34 cellular contexts compared by ENCODE assay signal in genomic region chr10:42479057-42479456, GRCh38.
"Had no signal": no experiment of that assay in that cellular context is flagged by ENCODE, and none has a peak within 500 bp of the region (broad histone marks: within the 10 kb centered on the region; RNA-seq: fewer than 3 reads in every experiment).

No MANE protein-coding gene starts in this region.

- H3K27ac Mint-ChIP-seq: activated B cell treated with CpG ODN at 0.5 μM for 24 hours; activated CD4-positive, alpha-beta memory T cell treated with anti-CD3 and anti-CD28 coated beads for 36 hours; activated CD4-positive, alpha-beta T cell treated with anti-CD3 and anti-CD28 coated beads, Interleukin-2, amount 10 ng/mL, durations not matched to agents 24 days and 14 days; activated CD8-positive, alpha-beta memory T cell treated with anti-CD3 and anti-CD28 coated beads, Interleukin-2, amount 10 ng/mL, durations not matched to agents 7 days and 5 days; activated CD8-positive, alpha-beta T cell treated with anti-CD3 and anti-CD28 coated beads for 36 hours; activated naive CD4-positive, alpha-beta T cell treated with anti-CD3 and anti-CD28 coated beads, Interleukin-2, amount 10 ng/mL, durations not matched to agents 7 days and 5 days; activated naive CD4-positive, alpha-beta T cell treated with anti-CD3 and anti-CD28 coated beads, Interleukin-2, amount 50 U/mL, for 24 hours; activated naive CD8-positive, alpha-beta T cell; activated naive CD8-positive, alpha-beta T cell treated with anti-CD3 and anti-CD28 coated beads, Interleukin-2, amount 10 ng/mL, durations not matched to agents 7 days and 5 days; activated naive CD8-positive, alpha-beta T cell treated with anti-CD3 and anti-CD28 coated beads, Interleukin-2, amount 50 U/mL, for 24 hours; activated T-cell treated with anti-CD3 and anti-CD28 coated beads, Interleukin-2, amount 50 U/mL, for 24 hours; activated T-helper 2 cell treated with anti-CD3 and anti-CD28 coated beads, Interferon-gamma antibody, Interleukin-2, Interleukin-4, amounts not matched to agents 10 μg/mL and 5 μg/mL and 100 μg/mL, durations not matched to agents 14 hours and 24 hours and 36 hours; T-helper 1 cell treated with Interleukin-12 subunit alpha and Interleukin-12 subunit beta and Interleukin-4 antibody, amounts not matched to agents 30 μg/mL and 1 μg/mL, for 36 hours; T-helper 2 cell treated with Interferon-gamma antibody and Interleukin-4, amounts not matched to agents 5 μg/mL and 100 μg/mL, for 36 hours had no signal

- H3K9me3 ChIP-seq: body of pancreas, breast epithelium had no signal

- DNase-seq: activated B cell treated with CpG ODN at 0.5 μM for 24 hours; activated CD4-positive, alpha-beta memory T cell treated with anti-CD3 and anti-CD28 coated beads for 36 hours; activated CD4-positive, alpha-beta T cell treated with anti-CD3 and anti-CD28 coated beads for 4 hours; activated CD4-positive, alpha-beta T cell treated with anti-CD3 and anti-CD28 coated beads, Interleukin-2, amount 10 ng/mL, durations not matched to agents 24 days and 14 days; activated CD4-positive, alpha-beta T cell treated with anti-CD3 and anti-CD28 coated beads, Interleukin-2, amount 50 U/mL, for 1 hour; activated CD4-positive, alpha-beta T cell treated with anti-CD3 and anti-CD28 coated beads, Interleukin-2, amount 50 U/mL, for 4 hours; activated CD4-positive, CD25-positive, alpha-beta regulatory T cell treated with anti-CD3 and anti-CD28 coated beads, Interleukin-2, amount 50 U/mL, for 72 hours; activated CD8-positive, alpha-beta memory T cell treated with anti-CD3 and anti-CD28 coated beads, Interleukin-2, amount 10 ng/mL, durations not matched to agents 7 days and 5 days; activated CD8-positive, alpha-beta memory T cell treated with anti-CD3 and anti-CD28 coated beads, Interleukin-2, amount 50 U/mL, for 48 hours; activated CD8-positive, alpha-beta T cell treated with anti-CD3 and anti-CD28 coated beads for 36 hours; activated effector memory CD4-positive, alpha-beta T cell treated with Interleukin-2 at 50 U/mL for 16 hours; activated gamma-delta T cell; activated naive CD4-positive, alpha-beta T cell treated with anti-CD3 and anti-CD28 coated beads, Interleukin-2, amount 10 ng/mL, durations not matched to agents 7 days and 5 days; activated naive CD4-positive, alpha-beta T cell treated with Interleukin-2 at 50 U/mL for 16 hours; activated naive CD8-positive, alpha-beta T cell treated with anti-CD3 and anti-CD28 coated beads, Interleukin-2, amount 10 ng/mL, durations not matched to agents 7 days and 5 days; activated naive CD8-positive, alpha-beta T cell treated with anti-CD3 and anti-CD28 coated beads, Interleukin-2, amount 50 U/mL, for 24 hours; activated T-cell treated with anti-CD3 and anti-CD28 coated beads, Interleukin-2, amount 50 U/mL, for 24 hours; activated T-cell treated with anti-CD3 and anti-CD28 coated beads, Interleukin-2, amount 50 U/mL, for 48 hours; amygdala; anterior cingulate cortex; body of pancreas; brain microvascular endothelial cell; central memory CD4-positive, alpha-beta T cell; T-helper 2 cell; T-helper 9 cell had no signal

- H3K27ac ChIP-seq: body of pancreas, brain microvascular endothelial cell, breast epithelium, VCaP had no signal

- H3K4me1 ChIP-seq: breast epithelium had no signal

- ATAC-seq: activated CD8-positive, alpha-beta memory T cell treated with anti-CD3 and anti-CD28 coated beads, Interleukin-2, amount 10 ng/mL, durations not matched to agents 7 days and 5 days; activated CD8-positive, alpha-beta T cell treated with anti-CD3 and anti-CD28 coated beads for 36 hours; activated naive CD8-positive, alpha-beta T cell treated with anti-CD3 and anti-CD28 coated beads, Interleukin-2, amount 50 U/mL, for 24 hours; body of pancreas had no signal

- H3K36me3 ChIP-seq: brain microvascular endothelial cell, breast epithelium had no signal

- H3K36me3 Mint-ChIP-seq: activated CD4-positive, alpha-beta memory T cell treated with anti-CD3 and anti-CD28 coated beads for 36 hours; activated naive CD4-positive, alpha-beta T cell treated with anti-CD3 and anti-CD28 coated beads, Interleukin-2, amount 10 ng/mL, durations not matched to agents 7 days and 5 days; activated naive CD4-positive, alpha-beta T cell treated with anti-CD3 and anti-CD28 coated beads, Interleukin-2, amount 50 U/mL, for 24 hours; activated naive CD8-positive, alpha-beta T cell; activated naive CD8-positive, alpha-beta T cell treated with anti-CD3 and anti-CD28 coated beads, Interleukin-2, amount 10 ng/mL, durations not matched to agents 7 days and 5 days had no signal

- FAIRE-seq: astrocyte, TTC549 had no signal

- H3K4me3 ChIP-seq: body of pancreas, breast epithelium had no signal

- H3K4me1 Mint-ChIP-seq: activated B cell treated with CpG ODN at 0.5 μM for 24 hours; activated CD4-positive, alpha-beta T cell treated with anti-CD3 and anti-CD28 coated beads, Interleukin-2, amount 10 ng/mL, durations not matched to agents 24 days and 14 days; activated CD8-positive, alpha-beta memory T cell treated with anti-CD3 and anti-CD28 coated beads, Interleukin-2, amount 10 ng/mL, durations not matched to agents 7 days and 5 days; activated naive CD4-positive, alpha-beta T cell treated with anti-CD3 and anti-CD28 coated beads, Interleukin-2, amount 10 ng/mL, durations not matched to agents 7 days and 5 days; activated naive CD8-positive, alpha-beta T cell treated with anti-CD3 and anti-CD28 coated beads, Interleukin-2, amount 10 ng/mL, durations not matched to agents 7 days and 5 days had no signal

- H3K4me3 Mint-ChIP-seq: activated B cell treated with CpG ODN at 0.5 μM for 24 hours; activated CD4-positive, alpha-beta memory T cell treated with anti-CD3 and anti-CD28 coated beads for 36 hours; activated CD4-positive, alpha-beta T cell treated with anti-CD3 and anti-CD28 coated beads, Interleukin-2, amount 10 ng/mL, durations not matched to agents 24 days and 14 days; activated CD8-positive, alpha-beta memory T cell treated with anti-CD3 and anti-CD28 coated beads, Interleukin-2, amount 10 ng/mL, durations not matched to agents 7 days and 5 days; activated CD8-positive, alpha-beta T cell treated with anti-CD3 and anti-CD28 coated beads for 36 hours; activated naive CD4-positive, alpha-beta T cell treated with anti-CD3 and anti-CD28 coated beads, Interleukin-2, amount 10 ng/mL, durations not matched to agents 7 days and 5 days; activated naive CD4-positive, alpha-beta T cell treated with anti-CD3 and anti-CD28 coated beads, Interleukin-2, amount 50 U/mL, for 24 hours; activated naive CD8-positive, alpha-beta T cell; activated naive CD8-positive, alpha-beta T cell treated with anti-CD3 and anti-CD28 coated beads, Interleukin-2, amount 10 ng/mL, durations not matched to agents 7 days and 5 days; activated naive CD8-positive, alpha-beta T cell treated with anti-CD3 and anti-CD28 coated beads, Interleukin-2, amount 50 U/mL, for 24 hours; activated T-cell treated with anti-CD3 and anti-CD28 coated beads, Interleukin-2, amount 50 U/mL, for 24 hours; T-helper 1 cell treated with Interleukin-12 subunit alpha and Interleukin-12 subunit beta and Interleukin-4 antibody, amounts not matched to agents 30 μg/mL and 1 μg/mL, for 36 hours; T-helper 2 cell treated with Interferon-gamma antibody and Interleukin-4, amounts not matched to agents 5 μg/mL and 100 μg/mL, for 36 hours had no signal

- H3K27me3 ChIP-seq: body of pancreas, brain microvascular endothelial cell, breast epithelium had no signal

- H3K9me3 Mint-ChIP-seq: activated CD4-positive, alpha-beta memory T cell treated with anti-CD3 and anti-CD28 coated beads for 36 hours; activated naive CD4-positive, alpha-beta T cell treated with anti-CD3 and anti-CD28 coated beads, Interleukin-2, amount 50 U/mL, for 24 hours; activated naive CD8-positive, alpha-beta T cell treated with anti-CD3 and anti-CD28 coated beads, Interleukin-2, amount 50 U/mL, for 24 hours had no signal
